ENCODE assay signal across 25 cellular contexts in genomic region chr1:46480959-46481646, GRCh38. TPM values are rescaled to one million over a fixed set of nuclear protein-coding genes. Genes with fewer than 3 reads are reported as not detected.
DNase-seq lines count a peak whose midpoint lies in the region; ATAC-seq and TF ChIP-seq lines count a peak whose summit lies in the region.
"Had no signal": no experiment of that assay in that cellular context is flagged by ENCODE, and none has a peak within 500 bp of the region (broad histone marks: within the 10 kb centered on the region; RNA-seq: fewer than 3 reads in every experiment).

No MANE protein-coding gene starts in this region.

- in situ Hi-C loops in brain microvascular endothelial cell (cut with HindIII; ENCODE audit: low pct_ligation_motif_present, low sequenced_read_pairs): no loop called here

- H3K36me3 ChIP-seq in heart left ventricle (no peaks in the 10 kb centered on the region), aorta (ENCODE audit: control insufficient read depth in 1 of 2, insufficient read depth in 2 of 2, low read length in 1 of 2) (no peaks in the 10 kb centered on the region), brain microvascular endothelial cell (replicated peaks) (no peaks in the 10 kb centered on the region)
- H3K36me3 ChIP-seq: ascending aorta, neural progenitor cell, vagina had no signal

- H3K4me1 ChIP-seq in right cardiac atrium (ENCODE audit: control insufficient read depth, insufficient read depth, low read length): no peaks in the 10 kb centered on the region
- peaks cover 0 to 5% (median 0%) of the 10 kb centered on the region in 12 donors for H3K4me1 ChIP-seq in heart left ventricle
- no peaks in the 10 kb centered on the region for H3K4me1 ChIP-seq in aorta (ENCODE audit: control insufficient read depth in 1 of 2, insufficient read depth in 2 of 2, low read length in 2 of 2)
- H3K4me1 ChIP-seq: ascending aorta, vagina had no signal

- TF ChIP-seq POLR2A in heart left ventricle (IDR thresholded peaks at IDR 0.05): no peak

- H3K9me3 ChIP-seq in right cardiac atrium (ENCODE audit: control insufficient read depth, low read length): no peaks in the 10 kb centered on the region
- no peaks in the 10 kb centered on the region for H3K9me3 ChIP-seq in heart left ventricle
- H3K9me3 ChIP-seq in aorta (ENCODE audit: control insufficient read depth, low read length): no peaks in the 10 kb centered on the region
- H3K9me3 ChIP-seq: ascending aorta, vagina had no signal

- DNase-seq in right cardiac atrium (peak in 2 of 3 donors; percentile 27 to 35), heart left ventricle (no peak), NOMO-1 (lab: John Stamatoyannopoulos, UW; ENCODE audit: unreplicated experiment in 2 of 2) (peak; percentile 66 to 75), fibroblast of pulmonary artery (ENCODE audit: low read depth) (peak; percentile 10), aorta (peak; percentile 12 to 28), brain microvascular endothelial cell (no peak), hepatic stellate cell (ENCODE audit: low spot score) (no peak)
- no peak for DNase-seq in activated naive CD4-positive, alpha-beta T cell treated with Interleukin-2 at 50 U/mL for 16 hours
- DNase-seq: activated CD4-positive, alpha-beta T cell treated with anti-CD3 and anti-CD28 coated beads for 48 hours; activated CD8-positive, alpha-beta memory T cell treated with anti-CD3 and anti-CD28 coated beads, Interleukin-2, amount 50 U/mL, for 4 hours; activated gamma-delta T cell; CD8-positive, alpha-beta memory T cell; KG1; left cardiac atrium; NCI-H1436; NCI-H226; NK-92 treated with Interleukin-12 subunit alpha and Interleukin-12 subunit beta, amount 100 ng/mL, for 24 hours; Right ventricle myocardium superior; stimulated activated CD4-positive, alpha-beta T cell treated with anti-CD3 and anti-CD28 coated beads, Interleukin-2, amount 100 ng/mL, for 24 hours; T-helper 9 cell had no signal

- no peak for ATAC-seq in right cardiac atrium
- no peak for ATAC-seq in heart left ventricle
- ATAC-seq in aorta (ENCODE audit: low FRiP score): no peak
- ATAC-seq: left cardiac atrium had no signal

- 30% methylated on average over 7 of the region's 7 CpGs for WGBS in right cardiac atrium
- WGBS in heart left ventricle, 4 donors: 32 to 44% (median 34%) methylated on average over 7 of the region's 7 CpGs
- WGBS in aorta, 2 donors: 63 to 68% methylated on average over 7 of the region's 7 CpGs

- intact Hi-C loops in right cardiac atrium (cut with DNase I): loop anchor here in 1 of 4 donors (2.0 kb wide), 1 partner anchor 46 kb away; no protein-coding TSS in a partner anchor
- intact Hi-C loops in heart left ventricle (cut with DNase I): no loop called here
- intact Hi-C loops in aorta (cut with DNase I): no loop called here

- H3K27me3 ChIP-seq in right cardiac atrium (ENCODE audit: control insufficient read depth, insufficient read depth) (no peaks in the 10 kb centered on the region), heart left ventricle (peaks cover 4 to 92% (median 47%) of the 10 kb centered on the region in 9 donors), aorta (ENCODE audit: control insufficient read depth in 1 of 2, insufficient read depth in 2 of 2, low read length in 1 of 2) (no peaks in the 10 kb centered on the region), brain microvascular endothelial cell (replicated peaks) (peaks cover 69% of the 10 kb centered on the region)
- H3K27me3 ChIP-seq: ascending aorta, vagina had no signal

- H3K4me3 ChIP-seq in right cardiac atrium (ENCODE audit: low read length) (no peak overlapping the region), heart left ventricle (no peak overlapping the region), fibroblast of pulmonary artery (replicated peaks; ENCODE audit: low read depth, low read length) (no peak overlapping the region), aorta (ENCODE audit: low read length in 2 of 2) (no peak overlapping the region), brain microvascular endothelial cell (ENCODE audit: low read depth, low read length) (no peak overlapping the region)
- H3K4me3 ChIP-seq: ascending aorta, neural progenitor cell, vagina had no signal

- no peak for TF ChIP-seq CTCF in heart left ventricle (IDR thresholded peaks at IDR 0.05)
- no peak for TF ChIP-seq CTCF in fibroblast of pulmonary artery (IDR thresholded peaks at IDR 0.05; ENCODE audit: low read length, missing control alignments)
- TF ChIP-seq CTCF in brain microvascular endothelial cell (IDR thresholded peaks at IDR 0.05; ENCODE audit: low read depth, low read length, missing control alignments): no peak

- H3K27ac ChIP-seq in right cardiac atrium (ENCODE audit: low read length) (no peak overlapping the region), heart left ventricle (no peak overlapping the region), aorta (ENCODE audit: low read depth in 1 of 2, low read length in 2 of 2) (no peak overlapping the region), brain microvascular endothelial cell (no peak overlapping the region)
- H3K27ac ChIP-seq: ascending aorta, neural progenitor cell, vagina had no signal

RNA-seq across cellular contexts. Expression of gene DMBX1, which starts 8.5 kb away (rescaled TPM):
- total RNA-seq in right cardiac atrium (not detected), heart left ventricle (not detected), aorta (not detected)
- polyA plus RNA-seq in right cardiac atrium (not detected), heart left ventricle (not detected), aorta (under 1 TPM in 1 of 2 donors, not detected in 1; 0.38 TPM)
- total RNA-seq: ascending aorta; CD8-positive, alpha-beta memory T cell; left cardiac atrium; mesothelial cell of epicardium; Right ventricle myocardium superior; subcutaneous adipose tissue had no signal
- polyA plus RNA-seq: CD8-positive, alpha-beta memory T cell had no signal

Comparison
In these comparisons a context has a peak if more than half of its experiments do, and no peak if none do; other contexts are left out.
1. DNase-seq: peak in right cardiac atrium (2 of 3), NOMO-1 (2 of 2), fibroblast of pulmonary artery (single experiment) and aorta (2 of 2); none in heart left ventricle (0 of 5), brain microvascular endothelial cell (single experiment), hepatic stellate cell (single experiment) and activated naive CD4-positive, alpha-beta T cell treated with Interleukin-2 at 50 U/mL for 16 hours (single experiment).